ENCODE assay signal across 16 cellular contexts in the genomic region with DNA sequence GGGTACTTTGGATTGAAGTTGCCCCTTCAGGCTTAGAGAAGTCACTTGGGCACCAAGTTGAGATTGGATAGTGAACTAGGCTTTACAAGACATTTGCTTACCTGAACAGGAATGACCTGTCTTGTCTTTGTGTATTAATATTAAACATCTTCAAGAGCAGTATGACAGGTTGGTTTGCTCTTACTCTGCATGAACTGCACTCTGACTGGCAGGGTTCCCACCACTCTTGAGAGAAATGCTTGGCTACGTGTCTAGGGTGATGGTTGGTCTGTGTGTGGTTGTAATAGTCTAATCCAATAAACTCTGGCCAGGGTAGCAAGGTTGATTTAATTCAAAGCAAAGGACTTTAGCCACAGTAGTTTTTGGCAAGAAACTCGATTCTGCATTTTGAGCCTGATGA. TPM values are rescaled to one million over a fixed set of nuclear protein-coding genes. Genes with fewer than 3 reads are reported as not detected.
DNase-seq lines count a peak whose midpoint lies in the region; ATAC-seq and TF ChIP-seq lines count a peak whose summit lies in the region.
"Had no signal": no experiment of that assay in that cellular context is flagged by ENCODE, and none has a peak within 500 bp of the region (broad histone marks: within the 10 kb centered on the region; RNA-seq: fewer than 3 reads in every experiment).

No MANE protein-coding gene starts in this region.

- no TSS peak for BruUV-seq in Calu3 (replicated peaks; lab: Mats Ljungman, UMichigan)
- no TSS peak for BruUV-seq in PC-9 (replicated peaks; lab: Mats Ljungman, UMichigan)

- no peak overlapping the region for H3K9ac ChIP-seq in endodermal cell (ENCODE audit: extremely low read depth, low read length, poor library complexity, severe bottlenecking)

- CTCF ChIA-PET in Calu3 (lab: Charles Lee) (interaction anchor here (0.6 kb wide), 1 partner anchor 23 kb away, joined by 3 read pairs; no protein-coding TSS in a partner anchor), PC-9 (lab: Charles Lee) (no interaction called here)
- CTCF ChIA-PET in CD8-positive, alpha-beta T cell (lab: Charles Lee), result no interaction called here

- no peak for ATAC-seq in right cardiac atrium
- ATAC-seq in CD8-positive, alpha-beta T cell, result no peak
- ATAC-seq: GM23338; natural killer cell treated with Interleukin-12 subunit alpha and Interleukin-12 subunit beta and Interleukin-15 and Interleukin-18, amount 100 ng/mL, for 72 hours; stimulated activated effector memory CD8-positive, alpha-beta T cell treated with anti-CD3 and anti-CD28 coated beads, Interleukin-12 subunit alpha, Interleukin-12 subunit beta, amount 100 ng/mL, for 72 hours had no signal

- H3K36me3 Mint-ChIP-seq in Calu3 (ENCODE audit: insufficient read depth, unreplicated experiment), result peaks cover 24% of the 10 kb centered on the region
- H3K36me3 Mint-ChIP-seq in endodermal cell (ENCODE audit: low read depth), result no peaks in the 10 kb centered on the region
- no peaks in the 10 kb centered on the region for H3K36me3 Mint-ChIP-seq in CD8-positive, alpha-beta T cell
- H3K36me3 Mint-ChIP-seq: natural killer cell treated with Interleukin-12 subunit alpha and Interleukin-12 subunit beta and Interleukin-15 and Interleukin-18, amount 100 ng/mL, for 72 hours had no signal

- peaks cover 21% of the 10 kb centered on the region for H3K79me2 ChIP-seq in PC-9 (ENCODE audit: low read depth)

- H3K4me1 Mint-ChIP-seq in Calu3 (ENCODE audit: low read depth, unreplicated experiment), result peaks cover 12% of the 10 kb centered on the region
- H3K4me1 Mint-ChIP-seq in endodermal cell, result no peaks in the 10 kb centered on the region
- H3K4me1 Mint-ChIP-seq in CD8-positive, alpha-beta T cell (ENCODE audit: low read depth), result peaks cover 3% of the 10 kb centered on the region

- H3K27me3 ChIP-seq in PC-9 (ENCODE audit: insufficient read depth, low read depth) (no peaks in the 10 kb centered on the region), right cardiac atrium (ENCODE audit: control insufficient read depth, insufficient read depth) (no peaks in the 10 kb centered on the region), endodermal cell (ENCODE audit: control insufficient read depth, insufficient read depth, low read length, poor library complexity, severe bottlenecking) (no peaks in the 10 kb centered on the region)
- H3K27me3 ChIP-seq in CD8-positive, alpha-beta T cell (ENCODE audit: insufficient read depth, low read length), result no peaks in the 10 kb centered on the region

- H3K9me3 Mint-ChIP-seq in Calu3 (ENCODE audit: low read depth, unreplicated experiment) (no peaks in the 10 kb centered on the region), endodermal cell (no peaks in the 10 kb centered on the region)
- no peaks in the 10 kb centered on the region for H3K9me3 Mint-ChIP-seq in CD8-positive, alpha-beta T cell
- H3K9me3 Mint-ChIP-seq: GM23338; natural killer cell treated with Interleukin-12 subunit alpha and Interleukin-12 subunit beta and Interleukin-15 and Interleukin-18, amount 100 ng/mL, for 72 hours; stimulated activated effector memory CD8-positive, alpha-beta T cell treated with anti-CD3 and anti-CD28 coated beads, Interleukin-12 subunit alpha, Interleukin-12 subunit beta, amount 100 ng/mL, for 72 hours had no signal

- H3K4me1 ChIP-seq in PC-9 (replicated peaks; ENCODE audit: insufficient read depth) (peaks cover 32% of the 10 kb centered on the region), right cardiac atrium (ENCODE audit: control insufficient read depth, insufficient read depth, low read length) (no peaks in the 10 kb centered on the region), endodermal cell (ENCODE audit: control insufficient read depth, insufficient read depth, low read length) (no peaks in the 10 kb centered on the region)
- peaks cover 2% of the 10 kb centered on the region for H3K4me1 ChIP-seq in CD8-positive, alpha-beta T cell (ENCODE audit: insufficient read depth, low read length)

- H4K20me1 ChIP-seq in PC-9 (ENCODE audit: insufficient read depth), result no peaks in the 10 kb centered on the region

- H3K9me2 ChIP-seq in PC-9 (ENCODE audit: insufficient read depth), result no peaks in the 10 kb centered on the region

- no peak overlapping the region for H2AFZ ChIP-seq in PC-9
- H2AFZ ChIP-seq: GM23338 had no signal

- intact Hi-C loops in Calu3 (cut with micrococcal nuclease; ENCODE audit: unreplicated experiment) (no loop called here), PC-9 (cut with micrococcal nuclease; ENCODE audit: unreplicated experiment) (no loop called here), right cardiac atrium (cut with DNase I) (no loop called here)
- intact Hi-C loops in CD8-positive, alpha-beta T cell (cut with DNase I, micrococcal nuclease), result loop anchor here in 1 of 2 experiments (10.0 kb wide), 1 partner anchor 204 kb away; a partner anchor contains a TSS

- peak overlapping the region; percentile 52 for H3K27ac Mint-ChIP-seq in Calu3 (ENCODE audit: unreplicated experiment)
- no peak overlapping the region for H3K27ac Mint-ChIP-seq in endodermal cell
- H3K27ac Mint-ChIP-seq in CD8-positive, alpha-beta T cell, result no peak overlapping the region
- H3K27ac Mint-ChIP-seq: GM23338; natural killer cell treated with Interleukin-12 subunit alpha and Interleukin-12 subunit beta and Interleukin-15 and Interleukin-18, amount 100 ng/mL, for 72 hours; stimulated activated effector memory CD8-positive, alpha-beta T cell treated with anti-CD3 and anti-CD28 coated beads, Interleukin-12 subunit alpha, Interleukin-12 subunit beta, amount 100 ng/mL, for 72 hours had no signal

- DNase-seq in Calu3 (peak; percentile 15), NCI-H1105 treated with DMSO at 0.1 percent for 48 hours (lab: John Stamatoyannopoulos, UW) (peak; percentile 38), PC-9 (peak; percentile 58 to 87), kidney tubule cell (ENCODE audit: low spot score) (peak; percentile 30), right cardiac atrium (no peak), endodermal cell (no peak), OCI-M1 (lab: John Stamatoyannopoulos, UW) (no peak)
- DNase-seq in CD8-positive, alpha-beta T cell, result no peak
- DNase-seq: activated CD4-positive, CD25-positive, alpha-beta regulatory T cell treated with anti-CD3 and anti-CD28 coated beads, Interleukin-2, amount 50 U/mL, for 72 hours; activated CD8-positive, alpha-beta memory T cell treated with anti-CD3 and anti-CD28 coated beads, Interleukin-2, amount 50 U/mL, for 48 hours; activated naive CD4-positive, alpha-beta T cell; NCI-H2081 treated with DMSO at 0.1 percent for 48 hours; trophoblast cell had no signal

- no peak for TF ChIP-seq CTCF in Calu3 (IDR thresholded peaks at IDR 0.05; ENCODE audit: unreplicated experiment)
- no peak for TF ChIP-seq CTCF in PC-9 (conservative IDR thresholded peaks at IDR 0.05)
- no peak for TF ChIP-seq CTCF in endodermal cell (conservative IDR thresholded peaks at IDR 0.05)
- TF ChIP-seq CTCF in CD8-positive, alpha-beta T cell (IDR thresholded peaks at IDR 0.05), result no peak

- H3K4me3 ChIP-seq in PC-9 (no peak overlapping the region), right cardiac atrium (ENCODE audit: low read length) (no peak overlapping the region), endodermal cell (ENCODE audit: low read length) (no peak overlapping the region)
- no peak overlapping the region for H3K4me3 ChIP-seq in CD8-positive, alpha-beta T cell (ENCODE audit: low read depth, low read length)
- H3K4me3 ChIP-seq: GM23338 had no signal

- H3K4me3 Mint-ChIP-seq in Calu3 (ENCODE audit: low read depth, unreplicated experiment) (peak overlapping the region; percentile 17), endodermal cell (no peak overlapping the region)
- no peak overlapping the region for H3K4me3 Mint-ChIP-seq in CD8-positive, alpha-beta T cell
- H3K4me3 Mint-ChIP-seq: GM23338; natural killer cell treated with Interleukin-12 subunit alpha and Interleukin-12 subunit beta and Interleukin-15 and Interleukin-18, amount 100 ng/mL, for 72 hours; stimulated activated effector memory CD8-positive, alpha-beta T cell treated with anti-CD3 and anti-CD28 coated beads, Interleukin-12 subunit alpha, Interleukin-12 subunit beta, amount 100 ng/mL, for 72 hours had no signal

- H3K27me3 Mint-ChIP-seq in Calu3 (ENCODE audit: unreplicated experiment), result no peaks in the 10 kb centered on the region
- no peaks in the 10 kb centered on the region for H3K27me3 Mint-ChIP-seq in endodermal cell (ENCODE audit: insufficient read depth)
- H3K27me3 Mint-ChIP-seq in CD8-positive, alpha-beta T cell (ENCODE audit: low read depth), result no peaks in the 10 kb centered on the region
- H3K27me3 Mint-ChIP-seq: natural killer cell treated with Interleukin-12 subunit alpha and Interleukin-12 subunit beta and Interleukin-15 and Interleukin-18, amount 100 ng/mL, for 72 hours had no signal

- no peaks in the 10 kb centered on the region for H3K9me3 ChIP-seq in PC-9 (ENCODE audit: insufficient read depth, low read depth)
- H3K9me3 ChIP-seq in right cardiac atrium (ENCODE audit: control insufficient read depth, low read length), result no peaks in the 10 kb centered on the region
- H3K9me3 ChIP-seq in endodermal cell (ENCODE audit: control insufficient read depth, low read length), result no peaks in the 10 kb centered on the region
- no peaks in the 10 kb centered on the region for H3K9me3 ChIP-seq in CD8-positive, alpha-beta T cell (ENCODE audit: low read length)

- peaks cover 29% of the 10 kb centered on the region; the same call in 1 of the 2 replicates for H3F3A ChIP-seq in PC-9 (ENCODE audit: insufficient read depth, low read depth)

- 62% methylated on average over 2 of the region's 2 CpGs for WGBS in right cardiac atrium
- WGBS in endodermal cell (ENCODE audit: insufficient coverage in 1 of 2, insufficient read length in 1 of 2), 2 experiments, result 93 to 100% methylated on average over 2 of the region's 2 CpGs

- peak overlapping the region; percentile 20 for H3K4me2 ChIP-seq in PC-9
- H3K4me2 ChIP-seq: GM23338 had no signal

- no peaks in the 10 kb centered on the region for H3K36me3 ChIP-seq in PC-9 (ENCODE audit: low read depth)
- peaks cover 4% of the 10 kb centered on the region for H3K36me3 ChIP-seq in endodermal cell (ENCODE audit: control insufficient read depth, insufficient read depth, low read length)
- H3K36me3 ChIP-seq in CD8-positive, alpha-beta T cell (ENCODE audit: insufficient read depth, low read length), result no peaks in the 10 kb centered on the region

- H3K27ac ChIP-seq in PC-9 (no peak overlapping the region), right cardiac atrium (ENCODE audit: low read length) (no peak overlapping the region), endodermal cell (ENCODE audit: low read depth, low read length) (no peak overlapping the region)
- H3K27ac ChIP-seq in CD8-positive, alpha-beta T cell (ENCODE audit: low read depth, low read length), result no peak overlapping the region

- POLR2A ChIA-PET in PC-9 (lab: Charles Lee; ENCODE audit: unreplicated experiment), result interaction anchor here (0.6 kb wide), 1 partner anchor 72 kb away, joined by 5 read pairs; no protein-coding TSS in a partner anchor
- POLR2A ChIA-PET in CD8-positive, alpha-beta T cell (lab: Charles Lee), result no interaction called here

RNA-seq across cellular contexts. Expression of a gene that starts 20.1 kb away (rescaled TPM):
- total RNA-seq in Calu3 (2022) (41.3 and 46.3 TPM in 2 replicates), PC-9 (2021) (51.0 and 66.8 TPM in 2 replicates), right cardiac atrium (1 to 10 TPM; 2.3 to 7.0 (median 3.1) TPM), endodermal cell (10 to 100 TPM; 36.0 to 46.0 TPM)
- polyA plus RNA-seq in right cardiac atrium, result 0.38 TPM
- polyA plus RNA-seq in endodermal cell (2013, experiment 1 of 2), result 39.9 TPM
- polyA plus RNA-seq in endodermal cell (2013, experiment 2 of 2), result 31.3 TPM
- not detected for total RNA-seq in CD8-positive, alpha-beta T cell

Comparison
In these comparisons a context has a peak if more than half of its experiments do, and no peak if none do; other contexts are left out.
1. DNase-seq: peak in Calu3 (single experiment), NCI-H1105 treated with DMSO at 0.1 percent for 48 hours (single experiment), PC-9 (2 of 2) and kidney tubule cell (single experiment); none in right cardiac atrium (0 of 3), endodermal cell (single experiment), OCI-M1 (single experiment) and CD8-positive, alpha-beta T cell (0 of 7).